Comparison of ENCODE assay signal across 22 cellular contexts in the genomic region with DNA sequence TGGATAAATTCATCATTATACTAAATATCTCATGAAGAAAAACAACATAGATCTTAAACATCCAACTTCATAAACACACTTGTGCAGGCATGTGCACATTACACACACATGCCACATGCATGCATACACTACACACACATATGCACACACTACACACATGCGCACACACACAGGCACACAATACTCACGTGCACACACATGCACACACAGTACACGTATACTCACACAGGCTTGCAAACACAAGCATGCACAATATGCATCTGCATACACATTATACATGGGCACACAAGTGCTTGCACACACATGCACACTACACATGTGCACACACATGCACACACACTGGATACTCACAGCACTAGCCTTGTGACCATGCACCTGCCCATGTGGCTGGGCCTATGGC.
"Had no signal": no experiment of that assay in that cellular context is flagged by ENCODE, and none has a peak within 500 bp of the region (broad histone marks: within the 10 kb centered on the region; RNA-seq: fewer than 3 reads in every experiment).

No MANE protein-coding gene starts in this region.

- H3K9ac ChIP-seq: neural progenitor cell, parathyroid adenoma had no signal

- H2AFZ ChIP-seq: neural progenitor cell, parathyroid adenoma had no signal

- H3K27ac ChIP-seq: epithelial cell of prostate, gastrocnemius medialis, left lung, neural progenitor cell, parathyroid adenoma, testis, tibial nerve, vagina had no signal

- H3K9me3 ChIP-seq: gastrocnemius medialis, left lung, testis, vagina had no signal

- H3K4me3 ChIP-seq: gastrocnemius medialis, left lung, neural progenitor cell, smooth muscle cell, testis, tibial nerve, vagina had no signal

- H3K4me2 ChIP-seq: neural progenitor cell, smooth muscle cell had no signal

- DNase-seq: cortex of kidney; effector CD4-positive, alpha-beta T cell; foreskin fibroblast; gastrocnemius medialis; left cardiac atrium; left lung; mesenchymal stem cell; midbrain; naive thymus-derived CD4-positive, alpha-beta T cell; stimulated activated CD4-positive, alpha-beta T cell treated with anti-CD3 and anti-CD28 coated beads, Interleukin-12 subunit alpha, Interleukin-12 subunit beta, amount 100 ng/mL, for 4 hours; stimulated activated CD4-positive, alpha-beta T cell treated with anti-CD3 and anti-CD28 coated beads, Interleukin-1b, Interleukin-23, amount 100 ng/mL, for 48 hours; stimulated activated CD4-positive, alpha-beta T cell treated with anti-CD3 and anti-CD28 coated beads, Interleukin-4, amount 100 ng/mL, for 1 hour; stimulated activated CD8-positive, alpha-beta memory T cell treated with anti-CD3 and anti-CD28 coated beads, Interleukin-4, amount 100 ng/mL, for 48 hours; stimulated activated naive CD4-positive, alpha-beta T cell; substantia nigra; testis had no signal

- H3K36me3 ChIP-seq: gastrocnemius medialis, left lung, neural progenitor cell, tibial nerve, vagina had no signal

- H3K4me1 ChIP-seq: gastrocnemius medialis, left lung, testis, tibial nerve, vagina had no signal

- H3K27me3 ChIP-seq: gastrocnemius medialis, neural progenitor cell, testis, tibial nerve, vagina had no signal
